Comparison of ENCODE assay signal across 13 cellular contexts in genomic region chr11:130212431-130212961, GRCh38. TPM values are rescaled to one million over a fixed set of nuclear protein-coding genes. Genes with fewer than 3 reads are reported as not detected.
A peak's percentile ranks its signal among the peaks of the same experiment; 100 is the strongest.
DNase-seq lines count a peak whose midpoint lies in the region; ATAC-seq and TF ChIP-seq lines count a peak whose summit lies in the region.
"Had no signal": no experiment of that assay in that cellular context is flagged by ENCODE, and none has a peak within 500 bp of the region (broad histone marks: within the 10 kb centered on the region; RNA-seq: fewer than 3 reads in every experiment).

No MANE protein-coding gene starts in this region.

- TF ChIP-seq POLR2A in esophagus muscularis mucosa (IDR thresholded peaks at IDR 0.05; ENCODE audit: low read depth) (no peak), sigmoid colon (IDR thresholded peaks at IDR 0.05) (no peak)

- peaks cover 52% of the 10 kb centered on the region for H3K27me3 Mint-ChIP-seq in HFFc6 (ENCODE audit: insufficient read depth)

- no peak overlapping the region for H3K27ac Mint-ChIP-seq in HFFc6

- intact Hi-C loops in esophagus muscularis mucosa (cut with DNase I) = loop anchor here (5.0 kb wide), 2 partner anchors 220 to 650 kb away; no protein-coding TSS in a partner anchor
- intact Hi-C loops in sigmoid colon (cut with DNase I) = loop anchor here (2.0 to 10.0 kb wide), 4 partner anchors 175 to 682 kb away; no protein-coding TSS in a partner anchor

- no peaks in the 10 kb centered on the region for H3K36me3 Mint-ChIP-seq in HFFc6 (ENCODE audit: low read depth)

- H3K9me3 ChIP-seq in esophagus muscularis mucosa = no peaks in the 10 kb centered on the region
- no peaks in the 10 kb centered on the region for H3K9me3 ChIP-seq in sigmoid colon
- H3K9me3 ChIP-seq: prostate gland, thyroid gland had no signal

- H3K27ac ChIP-seq in esophagus muscularis mucosa (replicated peaks in 1 of 4) (no peak overlapping the region), sigmoid colon (no peak overlapping the region)
- H3K27ac ChIP-seq: HL-60, prostate gland, thyroid gland had no signal

- H3K4me3 ChIP-seq in esophagus muscularis mucosa (no peak overlapping the region), sigmoid colon (no peak overlapping the region)
- H3K4me3 ChIP-seq: prostate gland, thyroid gland had no signal

- TF ChIP-seq EP300 in esophagus muscularis mucosa (IDR thresholded peaks at IDR 0.05) (no peak), sigmoid colon (IDR thresholded peaks at IDR 0.05) (no peak)

- TF ChIP-seq CTCF in esophagus muscularis mucosa (IDR thresholded peaks at IDR 0.05) (no peak), sigmoid colon (IDR thresholded peaks at IDR 0.05) (no peak), HFFc6 (IDR thresholded peaks at IDR 0.05) (no peak)

- H3K4me3 Mint-ChIP-seq in HFFc6 = no peak overlapping the region

- H3K27me3 ChIP-seq in esophagus muscularis mucosa = peaks cover 0 to 9% (median 0%) of the 10 kb centered on the region in 4 donors
- no peaks in the 10 kb centered on the region for H3K27me3 ChIP-seq in sigmoid colon
- H3K27me3 ChIP-seq: thyroid gland had no signal

- 78% methylated on average over 9 of the region's 11 CpGs for WGBS in esophagus muscularis mucosa
- WGBS in sigmoid colon, 2 donors = 63 to 74% methylated on average over 11 of the region's 11 CpGs

- H3K4me1 Mint-ChIP-seq in HFFc6 (ENCODE audit: low read depth) = no peaks in the 10 kb centered on the region

- no peaks in the 10 kb centered on the region for H3K9me3 Mint-ChIP-seq in HFFc6

- peak; percentile 43 for DNase-seq in NCI-H82 treated with DMSO at 0.1 percent for 48 hours (lab: John Stamatoyannopoulos, UW; ENCODE audit: unreplicated experiment)
- DNase-seq in esophagus muscularis mucosa (ENCODE audit: extremely low spot score) = peak; percentile 90
- peak; percentile 55 for DNase-seq in sigmoid colon
- DNase-seq in HK-2 (ENCODE audit: unreplicated experiment) = no peak
- DNase-seq in HFFc6 = no peak
- DNase-seq: NCI-H1048 had no signal

- H3K36me3 ChIP-seq in esophagus muscularis mucosa (no peaks in the 10 kb centered on the region), sigmoid colon (no peaks in the 10 kb centered on the region)
- H3K36me3 ChIP-seq: prostate gland had no signal

- H3K4me1 ChIP-seq in esophagus muscularis mucosa (peaks cover 6 to 9% (median 6%) of the 10 kb centered on the region in 4 donors), sigmoid colon (peaks cover 0 to 8% (median 0%) of the 10 kb centered on the region in 4 donors)
- H3K4me1 ChIP-seq: prostate gland had no signal

- ATAC-seq in GM18867 (IDR thresholded peaks at IDR 0.05; ENCODE audit: unreplicated experiment) (peak; percentile 24), HG03280 (IDR thresholded peaks at IDR 0.05; ENCODE audit: unreplicated experiment) (no peak), HG03135 (IDR thresholded peaks at IDR 0.05; ENCODE audit: unreplicated experiment) (no peak)

RNA-seq across cellular contexts. Expression of gene ST14, which starts 52.9 kb away (rescaled TPM):
- total RNA-seq in esophagus muscularis mucosa = 1 to 10 TPM; 1.2 to 3.4 (median 2.6) TPM
- 1 to 10 TPM; 1.8 to 5.1 (median 3.2) TPM for total RNA-seq in sigmoid colon
- 100 to 1,000 TPM in 2 of 3 donors, 10 to 100 TPM in 1; 51.7 to 324 (median 109) TPM for polyA plus RNA-seq in sigmoid colon
- total RNA-seq in HFFc6 (2021; fragmentation: NEBNext Ultra II Directional; extraction: Animal tissue kit (Norgen Biotek cat#: 25700)) = not detected
- polyA plus RNA-seq: fibroblast of lung had no signal

Comparison
In these comparisons a context has a peak if more than half of its experiments do, and no peak if none do; other contexts are left out.
1. DNase-seq: peak in NCI-H82 treated with DMSO at 0.1 percent for 48 hours (single experiment), esophagus muscularis mucosa (single experiment) and sigmoid colon (single experiment); none in HK-2 (single experiment) and HFFc6 (single experiment).